In the genomic region with DNA sequence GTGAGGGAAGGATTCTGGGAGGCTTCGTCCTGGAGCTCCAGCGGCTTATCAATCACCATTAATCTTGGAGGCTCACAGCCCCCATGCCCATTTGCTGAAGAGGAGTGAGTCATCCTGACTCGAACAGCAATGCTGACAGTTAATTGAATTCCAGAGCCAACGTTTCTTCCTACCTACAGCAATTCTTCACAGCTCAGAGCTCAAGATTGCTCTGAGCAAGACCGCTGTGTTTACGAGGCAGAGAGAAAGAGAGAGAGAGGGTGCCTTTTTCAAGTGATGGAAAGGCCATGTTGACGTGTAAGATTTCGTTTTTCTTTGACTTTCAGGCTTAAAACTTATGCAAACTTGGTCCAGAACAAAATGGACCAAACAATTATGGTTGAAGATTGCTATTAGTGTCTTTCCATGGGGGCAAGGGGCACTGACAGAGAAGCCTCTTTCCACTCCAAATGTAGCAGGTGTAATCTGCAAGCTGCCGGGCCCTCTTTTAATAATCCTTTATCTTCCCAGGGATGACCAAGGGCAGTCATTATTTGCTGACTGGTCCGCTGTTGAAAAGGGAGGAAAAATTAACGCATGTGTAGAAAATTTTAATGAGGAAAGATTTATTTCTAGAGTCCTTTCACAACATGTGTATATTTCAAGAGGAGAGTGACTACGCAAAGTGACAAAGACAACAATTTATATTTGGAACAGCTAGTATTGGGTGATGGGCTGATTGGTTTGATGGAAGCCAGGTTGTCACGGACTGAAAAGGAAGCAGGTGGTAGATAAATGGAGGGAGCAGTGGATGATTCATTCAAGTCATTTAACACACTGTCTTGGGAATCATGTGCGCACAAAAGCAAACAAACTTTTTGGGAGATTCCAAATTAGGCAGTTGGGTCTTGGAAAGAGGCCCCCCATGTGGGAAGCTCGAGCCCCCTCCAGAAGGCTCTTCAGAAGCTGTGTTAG, we compare ENCODE assay signal across 10 cellular contexts.
DNase-seq lines count a peak whose midpoint lies in the region; ATAC-seq and TF ChIP-seq lines count a peak whose summit lies in the region.
"Had no signal": no experiment of that assay in that cellular context is flagged by ENCODE, and none has a peak within 500 bp of the region (broad histone marks: within the 10 kb centered on the region; RNA-seq: fewer than 3 reads in every experiment).

No MANE protein-coding gene starts in this region.

- H3K27ac ChIP-seq in breast epithelium: peak overlapping the region; percentile 72 to 84
- H3K27ac ChIP-seq in PC-3 (ENCODE audit: low read length): peak overlapping the region; percentile 71
- H3K27ac ChIP-seq in uterus: peak overlapping the region; percentile 44 to 62

- POLR2A ChIA-PET in MCF 10A (lab: Yijun Ruan, JAX): interaction anchor here (0.7 to 1.9 kb wide), 6 partner anchors 9 to 134 kb away, joined by 3 to 10 read pairs (median 4); no protein-coding TSS in a partner anchor
- POLR2A ChIA-PET in PC-3 (lab: Charles Lee; ENCODE audit: unreplicated experiment): no interaction called here

- peaks cover 11% of the 10 kb centered on the region for H3K4me1 Mint-ChIP-seq in MCF 10A (ENCODE audit: insufficient read depth, unreplicated experiment)

- ATAC-seq in PC-3: peak; percentile 35; the same call in 1 of the 2 replicates
- ATAC-seq in HG02981 (IDR thresholded peaks at IDR 0.05; ENCODE audit: unreplicated experiment): no peak
- ATAC-seq in HG02885 (IDR thresholded peaks at IDR 0.05; ENCODE audit: poor library complexity, unreplicated experiment): no peak

- no peak for TF ChIP-seq CTCF in breast epithelium (IDR thresholded peaks at IDR 0.05)
- no peak for TF ChIP-seq CTCF in MCF 10A (IDR thresholded peaks at IDR 0.05; ENCODE audit: unreplicated experiment)
- TF ChIP-seq CTCF in PC-3 (conservative IDR thresholded peaks at IDR 0.05; ENCODE audit: low read depth, low read length): no peak
- TF ChIP-seq CTCF in fibroblast of pulmonary artery (IDR thresholded peaks at IDR 0.05; ENCODE audit: low read length, missing control alignments): no peak
- no peak for TF ChIP-seq CTCF in uterus (IDR thresholded peaks at IDR 0.05)

- no peak overlapping the region for H3K4me3 Mint-ChIP-seq in MCF 10A (ENCODE audit: unreplicated experiment)

- no peaks in the 10 kb centered on the region for H3K9me2 ChIP-seq in PC-3 (replicated peaks; ENCODE audit: low read length)

- no peaks in the 10 kb centered on the region for H3K27me3 Mint-ChIP-seq in MCF 10A (ENCODE audit: insufficient read depth, unreplicated experiment)

- H3K9ac ChIP-seq in PC-3 (ENCODE audit: low read length): peak overlapping the region; percentile 27; the same call in 1 of the 2 replicates

- H3F3A ChIP-seq in PC-3 (ENCODE audit: low read length, unreplicated experiment): no peaks in the 10 kb centered on the region

- no peaks in the 10 kb centered on the region for H3K9me3 Mint-ChIP-seq in MCF 10A (ENCODE audit: unreplicated experiment)

- TF ChIP-seq POLR2A in breast epithelium (IDR thresholded peaks at IDR 0.05): no peak
- no peak for TF ChIP-seq POLR2A in uterus (IDR thresholded peaks at IDR 0.05)

- H3K4me2 ChIP-seq in PC-3 (ENCODE audit: low read length): peak overlapping the region; percentile 56

- H3K36me3 ChIP-seq in breast epithelium (no peaks in the 10 kb centered on the region), PC-3 (ENCODE audit: low read depth, low read length) (no peaks in the 10 kb centered on the region), uterus (no peaks in the 10 kb centered on the region)

- DNase-seq in breast epithelium (ENCODE audit: low spot score in 2 of 2): no peak
- no peak for DNase-seq in MCF 10A (ENCODE audit: unreplicated experiment)
- peak; percentile 60 for DNase-seq in PC-3
- peak; percentile 58 for DNase-seq in fibroblast of pulmonary artery (ENCODE audit: low read depth)
- DNase-seq in uterus: peak in 1 of 2 donors; percentile 46
- no peak for DNase-seq in T-helper 1 cell
- DNase-seq: retina; stimulated activated CD8-positive, alpha-beta memory T cell treated with anti-CD3 and anti-CD28 coated beads, Interleukin-4, amount 100 ng/mL, for 48 hours had no signal

- no TSS peak for BruUV-seq in MCF 10A (replicated peaks; lab: Mats Ljungman, UMichigan)
- no TSS peak for BruUV-seq in PC-3 (replicated peaks; lab: Mats Ljungman, UMichigan)

- H2AFZ ChIP-seq in PC-3 (ENCODE audit: low read length): 0 out of 2 replicates have a peak overlapping the region, but pooled peaks have one; percentile 38

- no peaks in the 10 kb centered on the region for H3K36me3 Mint-ChIP-seq in MCF 10A (ENCODE audit: insufficient read depth, unreplicated experiment)

- H3K4me1 ChIP-seq in breast epithelium: peaks cover 0 to 3% of the 10 kb centered on the region in 2 donors
- H3K4me1 ChIP-seq in PC-3 (ENCODE audit: insufficient read depth, low read length): peaks cover 26% of the 10 kb centered on the region
- H3K4me1 ChIP-seq in uterus: peaks cover 0 to 12% of the 10 kb centered on the region in 2 donors

- H3K4me3 ChIP-seq in breast epithelium: no peak overlapping the region
- no peak overlapping the region for H3K4me3 ChIP-seq in PC-3 (ENCODE audit: low read length)
- H3K4me3 ChIP-seq in fibroblast of pulmonary artery (replicated peaks; ENCODE audit: low read depth, low read length): no peak overlapping the region
- no peak overlapping the region for H3K4me3 ChIP-seq in uterus

- H3K27ac Mint-ChIP-seq in MCF 10A (ENCODE audit: low read depth, unreplicated experiment): no peak overlapping the region

- intact Hi-C loops in breast epithelium (cut with DNase I; ENCODE audit: low total_unique reads): loop anchor here (1.0 kb wide), 1 partner anchor 18 kb away; no protein-coding TSS in a partner anchor
- intact Hi-C loops in MCF 10A (cut with micrococcal nuclease): no loop called here
- intact Hi-C loops in PC-3 (cut with micrococcal nuclease): no loop called here
- intact Hi-C loops in uterus (cut with DNase I; ENCODE audit: low total_unique reads): no loop called here

- H3K79me2 ChIP-seq in PC-3 (ENCODE audit: low read length): no peaks in the 10 kb centered on the region

- CTCF ChIA-PET in MCF 10A (lab: Yijun Ruan, JAX) (interaction anchor here (0.5 to 1.5 kb wide), 7 partner anchors 29 to 338 kb away, joined by 3 to 5 read pairs (median 3); no protein-coding TSS in a partner anchor), PC-3 (lab: Charles Lee) (no interaction called here)

- H3K9me3 ChIP-seq in breast epithelium (no peaks in the 10 kb centered on the region), PC-3 (ENCODE audit: low read length) (no peaks in the 10 kb centered on the region), uterus (no peaks in the 10 kb centered on the region)

- H4K20me1 ChIP-seq in PC-3 (ENCODE audit: low read length): no peaks in the 10 kb centered on the region

- H3K27me3 ChIP-seq in breast epithelium: no peaks in the 10 kb centered on the region
- no peaks in the 10 kb centered on the region for H3K27me3 ChIP-seq in PC-3 (ENCODE audit: low read length)
- no peaks in the 10 kb centered on the region for H3K27me3 ChIP-seq in uterus

Comparison
In these comparisons a context has a peak if more than half of its experiments do, and no peak if none do; other contexts are left out.
1. DNase-seq: peak in PC-3 (single experiment) and fibroblast of pulmonary artery (single experiment); none in breast epithelium (0 of 2), MCF 10A (single experiment) and T-helper 1 cell (0 of 5).
2. Peak in every context shown above with its lines, with median percentiles within 50 percentile points of each other: H3K27ac ChIP-seq.